Comparison of ENCODE assay signal across 8 cellular contexts in genomic region chr2:32947076-32947483, GRCh38. TPM values are rescaled to one million over a fixed set of nuclear protein-coding genes. Genes with fewer than 3 reads are reported as not detected.
DNase-seq lines count a peak whose midpoint lies in the region; ATAC-seq and TF ChIP-seq lines count a peak whose summit lies in the region.

No MANE protein-coding gene starts in this region.

- H3F3A ChIP-seq in SU-DHL-6 (ENCODE audit: insufficient read depth), result peaks cover 55% of the 10 kb centered on the region

- TF ChIP-seq CTCF in SU-DHL-6 (IDR thresholded peaks at IDR 0.05; ENCODE audit: insufficient read depth, low read length, poor library complexity, severe bottlenecking), result no peak
- TF ChIP-seq CTCF in foreskin fibroblast (IDR thresholded peaks at IDR 0.05; ENCODE audit: low read depth, low read length), result no peak
- no peak for TF ChIP-seq CTCF in prostate gland (IDR thresholded peaks at IDR 0.05)

- H3K4me1 ChIP-seq in prostate gland (replicated peaks), result no peaks in the 10 kb centered on the region

- WGBS in prostate gland, result under 1% methylated on average over 27 of the region's 52 CpGs

- H3K79me2 ChIP-seq in SU-DHL-6 (ENCODE audit: insufficient read depth, low read length), result peaks cover 54% of the 10 kb centered on the region

- ATAC-seq in GM18502 (IDR thresholded peaks at IDR 0.05; ENCODE audit: poor library complexity, unreplicated experiment) (peak; percentile 40), HG02571 (IDR thresholded peaks at IDR 0.05; ENCODE audit: unreplicated experiment) (peak; percentile 16), HG02981 (IDR thresholded peaks at IDR 0.05; ENCODE audit: unreplicated experiment) (no peak)

- H3K4me2 ChIP-seq in SU-DHL-6 (ENCODE audit: low read depth, low read length, poor library complexity, severe bottlenecking), result peak overlapping the region; percentile 97

- peaks cover 14% of the 10 kb centered on the region; the same call in 1 of the 2 replicates for H3K36me3 ChIP-seq in SU-DHL-6 (ENCODE audit: low read length)
- no peaks in the 10 kb centered on the region for H3K36me3 ChIP-seq in prostate gland

- H3K27me3 ChIP-seq in SU-DHL-6 (ENCODE audit: low read length) (no peaks in the 10 kb centered on the region), prostate gland (replicated peaks; ENCODE audit: insufficient read depth) (no peaks in the 10 kb centered on the region)

- H4K20me1 ChIP-seq in SU-DHL-6 (ENCODE audit: low read depth, low read length), result no peaks in the 10 kb centered on the region; the same call in 1 of the 2 replicates

- peak overlapping the region; percentile 94 for H3K27ac ChIP-seq in SU-DHL-6 (ENCODE audit: low read depth, low read length)
- H3K27ac ChIP-seq in prostate gland, result peak overlapping the region; percentile 90 to 91

- no peaks in the 10 kb centered on the region for H3K9me2 ChIP-seq in SU-DHL-6 (replicated peaks; ENCODE audit: insufficient read depth, low read length)

- no peak overlapping the region for H2AFZ ChIP-seq in SU-DHL-6 (ENCODE audit: low read depth, low read length, severe bottlenecking)

- H3K9me3 ChIP-seq in SU-DHL-6 (ENCODE audit: insufficient read depth, low read length), result no peaks in the 10 kb centered on the region
- H3K9me3 ChIP-seq in prostate gland, result no peaks in the 10 kb centered on the region

- H3K9ac ChIP-seq in SU-DHL-6 (ENCODE audit: low read length), result peak overlapping the region; percentile 85

- no peak for TF ChIP-seq POLR2A in prostate gland (IDR thresholded peaks at IDR 0.05)

- intact Hi-C loops in prostate gland (cut with DNase I), result loop anchor here (2.0 to 10.0 kb wide), 4 partner anchors 174 to 638 kb away; no protein-coding TSS in a partner anchor

- DNase-seq in foreskin fibroblast (peak in 1 of 2 donors; percentile 43), prostate gland (ENCODE audit: low spot score) (no peak), MV-4-11 (lab: John Stamatoyannopoulos, UW) (no peak), NCI-H510A (lab: John Stamatoyannopoulos, UW) (no peak)

- peak overlapping the region; percentile 87 for H3K4me3 ChIP-seq in SU-DHL-6 (ENCODE audit: insufficient read depth, low read length, poor library complexity, severe bottlenecking)
- peak overlapping the region; percentile 58 to 69 for H3K4me3 ChIP-seq in foreskin fibroblast (ENCODE audit: low read depth in 1 of 2, low read length in 2 of 2)
- H3K4me3 ChIP-seq in prostate gland, result peak overlapping the region; percentile 89 to 92

RNA-seq across cellular contexts. Expression of gene LTBP1, which starts 0.3 kb away (rescaled TPM):
- 10 to 100 TPM; 25.9 to 99.8 TPM for total RNA-seq in prostate gland
